Comparison of ENCODE assay signal across 10 cellular contexts in the genomic region with DNA sequence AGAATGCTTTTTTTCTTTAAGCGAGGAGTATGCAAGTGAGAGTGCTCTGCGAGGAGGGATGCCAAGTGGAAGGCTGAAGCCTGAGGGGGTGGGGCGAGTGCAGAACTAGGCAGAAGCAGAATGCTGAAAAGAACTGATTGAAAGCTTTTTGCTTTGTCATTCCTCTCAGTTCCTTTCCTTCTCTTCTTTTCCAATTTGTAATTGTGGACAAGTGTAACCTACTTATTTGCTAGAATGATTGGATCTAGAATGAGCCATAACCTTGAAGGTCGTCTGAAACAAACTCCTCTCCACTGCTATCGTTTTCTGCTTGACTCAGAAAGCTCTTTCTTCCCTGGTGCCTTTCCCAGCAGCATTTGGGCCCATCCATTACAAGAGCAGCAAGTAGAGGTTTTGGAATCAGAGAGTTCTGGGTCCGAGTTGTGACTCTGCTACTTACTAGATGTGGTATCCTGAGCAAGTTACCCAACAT.
DNase-seq lines count a peak whose midpoint lies in the region; ATAC-seq, FAIRE-seq and TF ChIP-seq lines count a peak whose summit lies in the region.
"Had no signal": no experiment of that assay in that cellular context is flagged by ENCODE, and none has a peak within 500 bp of the region (broad histone marks: within the 10 kb centered on the region; RNA-seq: fewer than 3 reads in every experiment).

No MANE protein-coding gene starts in this region.

- peak overlapping the region; percentile 84 for H3K56ac ChIP-seq in mesendoderm (ENCODE audit: low read length)

- H3K4me1 ChIP-seq in A673 (ENCODE audit: insufficient read depth, low read length, poor library complexity, severe bottlenecking) (peaks cover 22% of the 10 kb centered on the region), HUES48 (ENCODE audit: control insufficient read depth, insufficient read depth, low read length) (peaks cover 67% of the 10 kb centered on the region), GM12878 (ENCODE audit: control insufficient read depth, insufficient read depth, low read length) (peaks cover 74% of the 10 kb centered on the region), mesendoderm (ENCODE audit: control insufficient read depth, low read depth, low read length) (peaks cover 18% of the 10 kb centered on the region), upper lobe of right lung (no peaks in the 10 kb centered on the region), mammary epithelial cell (ENCODE audit: insufficient read depth, low read length) (no peaks in the 10 kb centered on the region)

- no peak for TF ChIP-seq RAD21 in GM12878 (IDR thresholded peaks at IDR 0.05; ENCODE audit: insufficient read depth, low read depth, low read length)

- H4K8ac ChIP-seq in mesendoderm (ENCODE audit: low read depth, low read length): no peak overlapping the region

- RAD21 ChIA-PET in GM12878 (lab: Charles Lee; ENCODE audit: unreplicated experiment): interaction anchor here (0.9 to 14.6 kb wide), 19 partner anchors 7 to 227 kb away, joined by 3 to 215 read pairs (median 17); a partner anchor contains a TSS

- peak overlapping the region; percentile 77 for H3K18ac ChIP-seq in mesendoderm (ENCODE audit: low read length)

- CTCF ChIA-PET in A673 (lab: Charles Lee) (interaction anchor here (0.6 to 1.2 kb wide), 2 partner anchors 98 to 949 kb away, joined by 4 to 5 read pairs; no protein-coding TSS in a partner anchor), GM12878 (lab: Yijun Ruan, JAX) (interaction anchor here (1.0 to 11.3 kb wide), 14 partner anchors 8 to 232 kb away, joined by 3 to 110 read pairs (median 6); a partner anchor contains a TSS), mammary epithelial cell (lab: Charles Lee; ENCODE audit: low non-redundant PET) (interaction anchor here (0.7 kb wide), 1 partner anchor 98 kb away, joined by 3 read pairs; no protein-coding TSS in a partner anchor)

- POLR2A ChIA-PET in A673 (lab: Charles Lee; ENCODE audit: low non-redundant PET) (no interaction called here), GM12878 (lab: Charles Lee) (interaction anchor here (0.5 to 12.0 kb wide), 13 partner anchors 9 to 160 kb away, joined by 3 to 168 read pairs (median 9); a partner anchor contains a TSS)

- H3K79me2 ChIP-seq in GM12878 (ENCODE audit: control insufficient read depth, insufficient read depth, low read length) (peaks cover 23% of the 10 kb centered on the region), mesendoderm (ENCODE audit: control insufficient read depth, insufficient read depth, low read length) (no peaks in the 10 kb centered on the region), mammary epithelial cell (ENCODE audit: insufficient read depth, low read length) (no peaks in the 10 kb centered on the region)

- H3K9ac ChIP-seq in HUES48 (ENCODE audit: low read depth, low read length) (peak overlapping the region; percentile 75), GM12878 (ENCODE audit: control insufficient read depth, insufficient read depth, low read length) (peak overlapping the region; percentile 89), mesendoderm (ENCODE audit: low read length) (peak overlapping the region; percentile 53), mammary epithelial cell (ENCODE audit: insufficient read depth, low read length) (no peak overlapping the region)

- SMC1A ChIA-PET in GM12878 (lab: Charles Lee; ENCODE audit: uncharacterized antibody, unreplicated experiment): interaction anchor here (0.6 to 18.9 kb wide), 31 partner anchors 9 to 326 kb away, joined by 3 to 273 read pairs (median 6); a partner anchor contains a TSS

- FAIRE-seq in GM12878 (lab: Jason Lieb, UNC): no peak

- H4K20me1 ChIP-seq in GM12878 (ENCODE audit: control insufficient read depth, insufficient read depth): no peaks in the 10 kb centered on the region
- H4K20me1 ChIP-seq in mammary epithelial cell (ENCODE audit: insufficient read depth, low read length): no peaks in the 10 kb centered on the region

- in situ Hi-C loops in GM12878 (cut with MboI) (loop anchor here (5.0 kb wide), 1 partner anchor 156 kb away; a partner anchor contains a TSS), mammary epithelial cell (cut with MboI; ENCODE audit: low sequenced_read_pairs in 2 of 2) (no loop called here)

- H3K9me3 ChIP-seq in A673 (ENCODE audit: low read depth, low read length, poor library complexity, severe bottlenecking) (no peaks in the 10 kb centered on the region), HUES48 (ENCODE audit: control insufficient read depth, insufficient read depth, low read length) (peaks cover 5% of the 10 kb centered on the region; the same call in 1 of the 2 replicates), GM12878 (replicated peaks; ENCODE audit: control insufficient read depth, insufficient read depth, low read length) (peaks cover 2% of the 10 kb centered on the region; the same call in 2 of the 3 replicates), upper lobe of right lung (no peaks in the 10 kb centered on the region), mammary epithelial cell (replicated peaks; ENCODE audit: insufficient read depth, low read length) (no peaks in the 10 kb centered on the region)

- intact Hi-C loops in A673 (cut with micrococcal nuclease; ENCODE audit: unreplicated experiment): loop anchor here (5.0 kb wide), 1 partner anchor 99 kb away; no protein-coding TSS in a partner anchor
- intact Hi-C loops in GM12878 (cut with micrococcal nuclease; ENCODE audit: unreplicated experiment): loop anchor here (2.0 to 5.0 kb wide), 3 partner anchors 71 to 231 kb away; no protein-coding TSS in a partner anchor
- intact Hi-C loops in upper lobe of right lung (cut with DNase I): no loop called here
- intact Hi-C loops in mammary epithelial cell (cut with micrococcal nuclease): no loop called here

- DNase-seq in A673 (ENCODE audit: low spot score) (peak; percentile 52), GM12878 (ENCODE audit: low read depth, low spot score) (no peak), mesendoderm (peak; percentile 77), upper lobe of right lung (no peak), NCI-H2171 (lab: John Stamatoyannopoulos, UW) (no peak), mammary epithelial cell (no peak)
- DNase-seq: COR-L47, OCI-M1 had no signal

- under 1% methylated on average over 6 of the region's 6 CpGs for WGBS in GM12878 (ENCODE audit: insufficient coverage, insufficient replicate concordance, low lambda C conversion rate, missing lambda C conversion rate)
- WGBS in mesendoderm (ENCODE audit: extremely low coverage, insufficient coverage, low lambda C conversion rate): no CpG with 5 or more reads among the region's 6 CpGs
- 70% methylated on average over 6 of the region's 6 CpGs for WGBS in mammary epithelial cell (ENCODE audit: low coverage, missing lambda C conversion rate)

- H3K4me2 ChIP-seq in GM12878 (ENCODE audit: control insufficient read depth, insufficient read depth) (peak overlapping the region; percentile 62), mesendoderm (ENCODE audit: low read length) (no peak overlapping the region), mammary epithelial cell (ENCODE audit: insufficient read depth, low read depth, low read length) (no peak overlapping the region)

- no peak overlapping the region for H3K23ac ChIP-seq in mesendoderm (ENCODE audit: low read length)

- peak overlapping the region; percentile 97 for H2BK5ac ChIP-seq in mesendoderm (ENCODE audit: low read length)

- peak overlapping the region; percentile 82 for H2AK5ac ChIP-seq in mesendoderm (ENCODE audit: low read length)

- H4K5ac ChIP-seq in mesendoderm (ENCODE audit: low read length): no peak overlapping the region

- TF ChIP-seq CTCF in A673 (conservative IDR thresholded peaks at IDR 0.05; ENCODE audit: low read depth, low read length): no peak
- no peak for TF ChIP-seq CTCF in GM12878 (IDR thresholded peaks at IDR 0.05 in 2 of 3, conservative IDR thresholded peaks at IDR 0.05 in 1 of 3; ENCODE audit: control insufficient read depth in 2 of 3, extremely low read depth in 1 of 3, insufficient read depth in 1 of 3, low read depth in 3 of 3, low read length in 3 of 3)
- no peak for TF ChIP-seq CTCF in upper lobe of right lung (IDR thresholded peaks at IDR 0.05)
- no peak for TF ChIP-seq CTCF in mammary epithelial cell (conservative IDR thresholded peaks at IDR 0.05 in 1 of 2, IDR thresholded peaks at IDR 0.05 in 1 of 2; ENCODE audit: extremely low read depth in 1 of 2, insufficient read depth in 1 of 2, low read depth in 1 of 2, low read length in 2 of 2)

- no peak for TF ChIP-seq EP300 in GM12878 (IDR thresholded peaks at IDR 0.05; ENCODE audit: borderline replicate concordance in 1 of 2, control insufficient read depth in 1 of 2, low read depth in 2 of 2, low read length in 2 of 2)

- no peaks in the 10 kb centered on the region for H3K79me1 ChIP-seq in mesendoderm (ENCODE audit: low read length)

- TF ChIP-seq POLR2A in GM12878 (IDR thresholded peaks at IDR 0.05; ENCODE audit: low read depth, low read length): no peak

- H3K36me3 ChIP-seq in A673 (ENCODE audit: insufficient read depth, low read length, poor library complexity, severe bottlenecking) (no peaks in the 10 kb centered on the region), HUES48 (ENCODE audit: control insufficient read depth, insufficient read depth, low read length) (0 out of 2 replicates have a peak, but pooled peaks cover 5% of the 10 kb centered on the region), GM12878 (ENCODE audit: control insufficient read depth in 2 of 2, insufficient read depth in 2 of 2, low read length in 1 of 2) (0 out of 4 replicates have a peak, but pooled peaks cover 0 to 3% of the 10 kb centered on the region in 2 experiments), mesendoderm (ENCODE audit: control insufficient read depth, insufficient read depth, low read length) (no peaks in the 10 kb centered on the region), upper lobe of right lung (no peaks in the 10 kb centered on the region), mammary epithelial cell (ENCODE audit: insufficient read depth, low read length) (peaks cover 8% of the 10 kb centered on the region)

- no TSS peak for BruUV-seq in A673 (replicated peaks; lab: Mats Ljungman, UMichigan)
- no TSS peak for BruUV-seq in GM12878 (replicated peaks; lab: Mats Ljungman, UMichigan)
- BruUV-seq in mammary epithelial cell (replicated peaks; lab: Mats Ljungman, UMichigan): no TSS peak

- ATAC-seq in GM12878 (peak; percentile 10), GM21723 (IDR thresholded peaks at IDR 0.05; ENCODE audit: unreplicated experiment) (no peak), upper lobe of right lung (no peak)

- H2BK15ac ChIP-seq in mesendoderm (replicated peaks; ENCODE audit: low read depth): no peak overlapping the region

- no peak overlapping the region for H3K4ac ChIP-seq in mesendoderm (ENCODE audit: low read depth, low read length)

- H3K4me3 ChIP-seq in A673 (ENCODE audit: low read depth, low read length, poor library complexity, severe bottlenecking) (no peak overlapping the region), HUES48 (ENCODE audit: low read depth, low read length) (peak overlapping the region; percentile 36; the same call in 1 of the 2 replicates), GM12878 (peak overlapping the region; percentile 50; the same call in 1 of the 2 replicates), mesendoderm (ENCODE audit: low read length) (no peak overlapping the region), upper lobe of right lung (no peak overlapping the region), mammary epithelial cell (replicated peaks in 1 of 3; ENCODE audit: insufficient read depth in 1 of 3, low read depth in 2 of 3, low read length in 3 of 3) (no peak overlapping the region)

- dilution Hi-C loops in mammary epithelial cell (cut with HindIII; ENCODE audit: low sequenced_read_pairs): no loop called here

- H3K27me3 ChIP-seq in A673 (replicated peaks; ENCODE audit: insufficient read depth, low read depth, low read length, poor library complexity): no peaks in the 10 kb centered on the region
- no peaks in the 10 kb centered on the region for H3K27me3 ChIP-seq in HUES48 (ENCODE audit: control insufficient read depth, insufficient read depth, low read length)
- H3K27me3 ChIP-seq in GM12878 (replicated peaks in 1 of 2; ENCODE audit: control insufficient read depth in 2 of 2, insufficient read depth in 2 of 2, low read length in 1 of 2): no peaks in the 10 kb centered on the region
- H3K27me3 ChIP-seq in mesendoderm (ENCODE audit: insufficient read depth, low read length, poor library complexity): no peaks in the 10 kb centered on the region
- no peaks in the 10 kb centered on the region for H3K27me3 ChIP-seq in upper lobe of right lung
- no peaks in the 10 kb centered on the region for H3K27me3 ChIP-seq in mammary epithelial cell (ENCODE audit: insufficient read depth, low read length)

- H3K27ac ChIP-seq in A673 (ENCODE audit: low read depth, low read length, poor library complexity, severe bottlenecking): peak overlapping the region; percentile 53
- peak overlapping the region; percentile 98 for H3K27ac ChIP-seq in HUES48 (ENCODE audit: low read depth, low read length)
- peak overlapping the region; percentile 100 for H3K27ac ChIP-seq in GM12878 (ENCODE audit: control insufficient read depth, insufficient read depth)
- peak overlapping the region; percentile 85 for H3K27ac ChIP-seq in mesendoderm (ENCODE audit: low read depth, low read length)
- H3K27ac ChIP-seq in upper lobe of right lung: no peak overlapping the region
- H3K27ac ChIP-seq in mammary epithelial cell (ENCODE audit: insufficient read depth, low read depth, low read length): no peak overlapping the region

- H2BK120ac ChIP-seq in mesendoderm (ENCODE audit: low read depth, low read length): no peak overlapping the region

- H2AFZ ChIP-seq in GM12878 (ENCODE audit: control insufficient read depth, low read depth, low read length): peak overlapping the region; percentile 18
- H2AFZ ChIP-seq in mammary epithelial cell (ENCODE audit: low read depth, low read length): no peak overlapping the region

Comparison
In these comparisons a context has a peak if more than half of its experiments do, and no peak if none do; other contexts are left out.
1. DNase-seq: peak in A673 (single experiment) and mesendoderm (single experiment); none in GM12878 (single experiment), upper lobe of right lung (single experiment), NCI-H2171 (single experiment) and mammary epithelial cell (single experiment).
2. H3K27ac ChIP-seq: peak in A673 (single experiment), HUES48 (single experiment), GM12878 (single experiment) and mesendoderm (single experiment); none in upper lobe of right lung (single experiment) and mammary epithelial cell (single experiment).
3. H3K4me3 ChIP-seq: peak in HUES48 (single experiment) and GM12878 (single experiment); none in A673 (single experiment), mesendoderm (single experiment), upper lobe of right lung (single experiment) and mammary epithelial cell (0 of 3).
4. intact Hi-C loops: an anchor here in A673 (5.0 kb wide) and GM12878 (2.0 to 5.0 kb wide); none called in upper lobe of right lung and mammary epithelial cell.